21 cellular contexts compared by ENCODE assay signal in genomic region chr12:85308374-85308773, GRCh38. TPM values are rescaled to one million over a fixed set of nuclear protein-coding genes. Genes with fewer than 3 reads are reported as not detected.
DNase-seq lines count a peak whose midpoint lies in the region; ATAC-seq and TF ChIP-seq lines count a peak whose summit lies in the region.
"Had no signal": no experiment of that assay in that cellular context is flagged by ENCODE, and none has a peak within 500 bp of the region (broad histone marks: within the 10 kb centered on the region; RNA-seq: fewer than 3 reads in every experiment).

No MANE protein-coding gene starts in this region.

- no peaks in the 10 kb centered on the region for H3F3A ChIP-seq in PC-9 (ENCODE audit: insufficient read depth, low read depth)

- H3K27me3 ChIP-seq in PC-9 (ENCODE audit: insufficient read depth, low read depth), result no peaks in the 10 kb centered on the region
- H3K27me3 ChIP-seq: BLaER1 treated with 17β-estradiol and CSF1 and Interleukin-3, amounts not matched to agents 10 nM and 100 nM had no signal

- no peaks in the 10 kb centered on the region for H3K36me3 Mint-ChIP-seq in nephron progenitor cell (ENCODE audit: low read depth)
- H3K36me3 Mint-ChIP-seq: CD14-positive monocyte; CD8-positive, alpha-beta memory T cell had no signal

- H3K9me3 ChIP-seq in PC-9 (ENCODE audit: insufficient read depth, low read depth), result no peaks in the 10 kb centered on the region
- H3K9me3 ChIP-seq: A549; BE2C; BLaER1 treated with 17β-estradiol and CSF1 and Interleukin-3, amounts not matched to agents 10 nM and 100 nM had no signal

- no peak overlapping the region for H3K4me3 Mint-ChIP-seq in nephron progenitor cell
- H3K4me3 Mint-ChIP-seq: CD14-positive monocyte; CD4-positive, alpha-beta T cell; CD8-positive, alpha-beta memory T cell had no signal

- DNase-seq in PC-9 (no peak), left lobe of liver (ENCODE audit: low spot score) (no peak), nephron progenitor cell (no peak), NCI-H82 (lab: John Stamatoyannopoulos, UW) (no peak), putamen (ENCODE audit: low spot score) (no peak)
- DNase-seq: 8988T; ACHN; AML-193; BE2C; CD4-positive, alpha-beta T cell; CD8-positive, alpha-beta memory T cell; DMS53; DMS79 treated with DMSO at 0.1 percent for 48 hours; GF-D8; GM23248; H7; HCEC 1CT had no signal

- CTCF ChIA-PET in PC-9 (lab: Charles Lee), result no interaction called here

- TF ChIP-seq CTCF in PC-9 (conservative IDR thresholded peaks at IDR 0.05) (no peak), nephron progenitor cell (IDR thresholded peaks at IDR 0.05) (no peak)

- H3K27me3 Mint-ChIP-seq in nephron progenitor cell (ENCODE audit: low read depth, poor library complexity), result no peaks in the 10 kb centered on the region
- H3K27me3 Mint-ChIP-seq: CD4-positive, alpha-beta T cell; CD8-positive, alpha-beta memory T cell had no signal

- H4K20me1 ChIP-seq in PC-9 (ENCODE audit: insufficient read depth), result no peaks in the 10 kb centered on the region
- H4K20me1 ChIP-seq: BLaER1 treated with 17β-estradiol and CSF1 and Interleukin-3, amounts not matched to agents 10 nM and 100 nM had no signal

- ATAC-seq in left lobe of liver, result peak; percentile 26
- no peak for ATAC-seq in GM18502 (IDR thresholded peaks at IDR 0.05; ENCODE audit: poor library complexity, unreplicated experiment)

- no peak overlapping the region for H3K4me3 ChIP-seq in PC-9
- H3K4me3 ChIP-seq: A549; BLaER1 treated with 17β-estradiol and CSF1 and Interleukin-3, amounts not matched to agents 10 nM and 100 nM; GM23248 had no signal

- H3K4me1 Mint-ChIP-seq in nephron progenitor cell, result peaks cover 28% of the 10 kb centered on the region
- H3K4me1 Mint-ChIP-seq: CD14-positive monocyte; CD8-positive, alpha-beta memory T cell had no signal

- intact Hi-C loops in PC-9 (cut with micrococcal nuclease; ENCODE audit: unreplicated experiment), result loop anchor here (10.0 kb wide), 1 partner anchor 234 kb away; no protein-coding TSS in a partner anchor

- no peak overlapping the region for H3K4me2 ChIP-seq in PC-9
- H3K4me2 ChIP-seq: BLaER1 treated with 17β-estradiol and CSF1 and Interleukin-3, amounts not matched to agents 10 nM and 100 nM had no signal

- H3K9me2 ChIP-seq in PC-9 (ENCODE audit: insufficient read depth), result no peaks in the 10 kb centered on the region

- H2AFZ ChIP-seq in PC-9, result 0 out of 2 replicates have a peak overlapping the region, but pooled peaks have one; percentile 6
- H2AFZ ChIP-seq: GM23248 had no signal

- no peaks in the 10 kb centered on the region for H3K36me3 ChIP-seq in PC-9 (ENCODE audit: low read depth)
- H3K36me3 ChIP-seq: BE2C; BLaER1 treated with 17β-estradiol and CSF1 and Interleukin-3, amounts not matched to agents 10 nM and 100 nM had no signal

- no peak overlapping the region for H3K27ac ChIP-seq in PC-9
- H3K27ac ChIP-seq: A549; BLaER1 treated with 17β-estradiol and CSF1 and Interleukin-3, amounts not matched to agents 10 nM and 100 nM; GM23248 had no signal

- POLR2A ChIA-PET in PC-9 (lab: Charles Lee; ENCODE audit: unreplicated experiment), result no interaction called here

- H3K4me1 ChIP-seq in PC-9 (replicated peaks; ENCODE audit: insufficient read depth), result no peaks in the 10 kb centered on the region
- H3K4me1 ChIP-seq: A549; BE2C; BLaER1 treated with 17β-estradiol and CSF1 and Interleukin-3, amounts not matched to agents 10 nM and 100 nM had no signal

- H3K79me2 ChIP-seq in PC-9 (ENCODE audit: low read depth), result no peaks in the 10 kb centered on the region

- BruUV-seq in PC-9 (replicated peaks; lab: Mats Ljungman, UMichigan), result no TSS peak

- H3K27ac Mint-ChIP-seq in nephron progenitor cell, result peak overlapping the region; percentile 81
- H3K27ac Mint-ChIP-seq: CD14-positive monocyte; CD4-positive, alpha-beta T cell; CD8-positive, alpha-beta memory T cell had no signal

- H3K9me3 Mint-ChIP-seq in nephron progenitor cell, result peaks cover 4% of the 10 kb centered on the region
- H3K9me3 Mint-ChIP-seq: CD14-positive monocyte; CD4-positive, alpha-beta T cell had no signal

RNA-seq across cellular contexts. Expression of gene ALX1, which starts 28.4 kb away (rescaled TPM):
- total RNA-seq in PC-9 (2021), result not detected in 2 replicates
- not detected for total RNA-seq in left lobe of liver
- total RNA-seq: CD4-positive, alpha-beta T cell; CD8-positive, alpha-beta memory T cell; GM23248 had no signal
